In genomic region chr3:23203651-23204111, GRCh38 we compare ENCODE assay signal across 8 cellular contexts. TPM values are rescaled to one million over a fixed set of nuclear protein-coding genes. Genes with fewer than 3 reads are reported as not detected.
DNase-seq lines count a peak whose midpoint lies in the region; ATAC-seq and TF ChIP-seq lines count a peak whose summit lies in the region.

No MANE protein-coding gene starts in this region.

- H3K9me3 ChIP-seq in gastroesophageal sphincter, result no peaks in the 10 kb centered on the region

- H3K36me3 ChIP-seq in gastroesophageal sphincter, result no peaks in the 10 kb centered on the region

- TF ChIP-seq CTCF in gastroesophageal sphincter (IDR thresholded peaks at IDR 0.05) (no peak), omental fat pad (IDR thresholded peaks at IDR 0.05) (no peak)

- H3K27ac Mint-ChIP-seq in activated T-cell treated with anti-CD3 and anti-CD28 coated beads, Interleukin-2, amount 50 U/mL, for 72 hours, result peak overlapping the region; percentile 62

- H3K27ac ChIP-seq in gastroesophageal sphincter, result peak overlapping the region in 3 of 4 donors; percentile 89 to 91 (median 90)

- WGBS in gastroesophageal sphincter (ENCODE audit: low coverage in 1 of 2), 2 donors, result 0% methylated on average over 8 to 16 of the region's 17 CpGs

- H3K4me3 ChIP-seq in gastroesophageal sphincter, result peak overlapping the region; percentile 87 to 95

- peaks cover 18% of the 10 kb centered on the region for H3K27me3 Mint-ChIP-seq in activated T-cell treated with anti-CD3 and anti-CD28 coated beads, Interleukin-2, amount 50 U/mL, for 72 hours (ENCODE audit: low read depth)

- H3K4me1 ChIP-seq in gastroesophageal sphincter, result peaks cover 0 to 32% (median 0%) of the 10 kb centered on the region in 3 donors

- TF ChIP-seq POLR2A in gastroesophageal sphincter (IDR thresholded peaks at IDR 0.05), result no peak

- no peak for TF ChIP-seq EP300 in gastroesophageal sphincter (IDR thresholded peaks at IDR 0.05)

- peak; percentile 32 for DNase-seq in Ammon's horn (ENCODE audit: low spot score)
- DNase-seq in LHCN-M2 (ENCODE audit: low read depth), result peak; percentile 32
- DNase-seq in activated T-cell treated with anti-CD3 and anti-CD28 coated beads, Interleukin-2, amount 50 U/mL, for 72 hours, result peak; percentile 10 to 18
- DNase-seq in omental fat pad (ENCODE audit: low spot score), result no peak
- no peak for DNase-seq in NOMO-1 (lab: John Stamatoyannopoulos, UW; ENCODE audit: unreplicated experiment in 2 of 2)

- H3K27me3 ChIP-seq in gastroesophageal sphincter, result no peaks in the 10 kb centered on the region

- peaks cover 0 to 7% of the 10 kb centered on the region in 2 donors for H3K36me3 Mint-ChIP-seq in activated T-cell treated with anti-CD3 and anti-CD28 coated beads, Interleukin-2, amount 50 U/mL, for 72 hours (ENCODE audit: insufficient read depth in 2 of 2)

- peak overlapping the region; percentile 87 to 91 for H3K4me3 Mint-ChIP-seq in activated T-cell treated with anti-CD3 and anti-CD28 coated beads, Interleukin-2, amount 50 U/mL, for 72 hours

- peaks cover 26% of the 10 kb centered on the region for H3K4me1 Mint-ChIP-seq in activated T-cell treated with anti-CD3 and anti-CD28 coated beads, Interleukin-2, amount 50 U/mL, for 72 hours (ENCODE audit: low read depth)

- no peaks in the 10 kb centered on the region for H3K9me3 Mint-ChIP-seq in activated T-cell treated with anti-CD3 and anti-CD28 coated beads, Interleukin-2, amount 50 U/mL, for 72 hours

- ATAC-seq in GM19438 (IDR thresholded peaks at IDR 0.05; ENCODE audit: low read depth, unreplicated experiment) (peak; percentile 25), gastroesophageal sphincter (peak; percentile 8), omental fat pad (ENCODE audit: low FRiP score) (peak; percentile 9), HG03025 (IDR thresholded peaks at IDR 0.05; ENCODE audit: low FRiP score, unreplicated experiment) (no peak)
- ATAC-seq in activated T-cell treated with anti-CD3 and anti-CD28 coated beads, Interleukin-2, amount 50 U/mL, for 72 hours (replicated peaks in 1 of 2), result no peak

RNA-seq across cellular contexts. Expression of gene UBE2E2, which starts 0.6 kb away (rescaled TPM):
- total RNA-seq in LHCN-M2 (2014; rRNA removed) (32.4 and 33.1 TPM in 2 replicates), gastroesophageal sphincter (100 to 1,000 TPM in 1 of 4 donors, 10 to 100 TPM in 3; 35.8 to 114 (median 70.2) TPM), omental fat pad (10 to 100 TPM; 25.9 to 93.4 (median 73.9) TPM)
- polyA plus RNA-seq in LHCN-M2 (2012), result 28.8 TPM
- 10 to 100 TPM; 11.8 to 11.9 TPM for total RNA-seq in activated T-cell treated with anti-CD3 and anti-CD28 coated beads, Interleukin-2, amount 50 U/mL, for 72 hours

Comparison
In these comparisons a context has a peak if more than half of its experiments do, and no peak if none do; other contexts are left out.
1. DNase-seq: peak in Ammon's horn (single experiment), LHCN-M2 (single experiment) and activated T-cell treated with anti-CD3 and anti-CD28 coated beads, Interleukin-2, amount 50 U/mL, for 72 hours (2 of 2); none in omental fat pad (single experiment) and NOMO-1 (0 of 2).
2. ATAC-seq: peak in GM19438 (single experiment), gastroesophageal sphincter (single experiment) and omental fat pad (single experiment); none in activated T-cell treated with anti-CD3 and anti-CD28 coated beads, Interleukin-2, amount 50 U/mL, for 72 hours (0 of 2) and HG03025 (single experiment).